ENCODE assay signal across 14 cellular contexts in genomic region chr6:33017694-33018353, GRCh38. TPM values are rescaled to one million over a fixed set of nuclear protein-coding genes. Genes with fewer than 3 reads are reported as not detected.
DNase-seq lines count a peak whose midpoint lies in the region; ATAC-seq and TF ChIP-seq lines count a peak whose summit lies in the region.
"Had no signal": no experiment of that assay in that cellular context is flagged by ENCODE, and none has a peak within 500 bp of the region (broad histone marks: within the 10 kb centered on the region; RNA-seq: fewer than 3 reads in every experiment).

No MANE protein-coding gene starts in this region.

- peaks cover 0 to 71% (median 31%) of the 10 kb centered on the region in 12 donors for H3K4me1 ChIP-seq in heart left ventricle
- peaks cover 0 to 37% (median 20%) of the 10 kb centered on the region in 4 donors for H3K4me1 ChIP-seq in tibial nerve
- H3K4me1 ChIP-seq: BE2C had no signal

- H3K4me1 Mint-ChIP-seq in T-helper 17 cell, result peaks cover 35% of the 10 kb centered on the region

- H3K36me3 Mint-ChIP-seq in T-helper 17 cell (ENCODE audit: low read depth), result peaks cover 7% of the 10 kb centered on the region

- H3K27ac ChIP-seq in heart left ventricle (peak overlapping the region; percentile 37 to 97 (median 88)), tibial nerve (peak overlapping the region in 3 of 4 donors; percentile 82 to 96 (median 83))

- TF ChIP-seq EP300 in tibial nerve (IDR thresholded peaks at IDR 0.05), result no peak

- H3K27me3 Mint-ChIP-seq in T-helper 17 cell, result peaks cover 21% of the 10 kb centered on the region

- 46 to 56% (median 50%) methylated on average over 3 of the region's 3 CpGs for WGBS in heart left ventricle, 4 donors
- 43 to 65% methylated on average over 3 of the region's 3 CpGs for WGBS in tibial nerve, 2 donors

- TF ChIP-seq CTCF in heart left ventricle (IDR thresholded peaks at IDR 0.05) (no peak), tibial nerve (IDR thresholded peaks at IDR 0.05) (no peak)

- ATAC-seq in heart left ventricle (no peak), Right ventricle myocardium superior (ENCODE audit: poor library complexity) (no peak), T-helper 17 cell (no peak), HG02678 (IDR thresholded peaks at IDR 0.05; ENCODE audit: unreplicated experiment) (no peak)
- ATAC-seq: PC-3 had no signal

- H3K36me3 ChIP-seq in heart left ventricle (no peaks in the 10 kb centered on the region), tibial nerve (no peaks in the 10 kb centered on the region)
- H3K36me3 ChIP-seq: BE2C had no signal

- H3K4me3 ChIP-seq in heart left ventricle (peak overlapping the region in 1 of 12 donors; percentile 35), tibial nerve (no peak overlapping the region)
- H3K4me3 ChIP-seq: testis had no signal

- TF ChIP-seq POLR2A in heart left ventricle (IDR thresholded peaks at IDR 0.05) (no peak), tibial nerve (IDR thresholded peaks at IDR 0.05) (no peak)

- intact Hi-C loops in heart left ventricle (cut with DNase I), result loop anchor here in 6 of 10 donors (1.0 to 10.0 kb wide), 7 partner anchors 54 to 229 kb away; partner anchors contain the start of gene HLA-DPA1 (in 1 of the 6)
- intact Hi-C loops in Right ventricle myocardium superior (cut with DNase I), result loop anchor here (5.0 kb wide), 1 partner anchor 64 kb away; no protein-coding TSS in a partner anchor

- peaks cover 0 to 15% (median 0%) of the 10 kb centered on the region in 9 donors for H3K27me3 ChIP-seq in heart left ventricle
- H3K27me3 ChIP-seq in tibial nerve, result peaks cover 0 to 9% of the 10 kb centered on the region in 2 donors
- H3K27me3 ChIP-seq: testis had no signal

- H3K27ac Mint-ChIP-seq in T-helper 17 cell, result peak overlapping the region; percentile 92

- peak overlapping the region; percentile 75 for H3K4me3 Mint-ChIP-seq in T-helper 17 cell

- DNase-seq in heart left ventricle, result no peak
- no peak for DNase-seq in Right ventricle myocardium superior
- DNase-seq in T-helper 17 cell, result no peak
- peak; percentile 55 for DNase-seq in medulla oblongata (ENCODE audit: extremely low spot score)
- DNase-seq in tibial nerve (ENCODE audit: low spot score in 2 of 2), result no peak
- no peak for DNase-seq in stimulated activated CD4-positive, alpha-beta T cell treated with anti-CD3 and anti-CD28 coated beads, Interleukin-2, amount 100 ng/mL, for 48 hours
- no peak for DNase-seq in retina
- DNase-seq: BE2C; NCI-H2107; occipital lobe; PC-3; stimulated activated CD4-positive, alpha-beta T cell treated with anti-CD3 and anti-CD28 coated beads, Interleukin-4, amount 100 ng/mL, for 24 hours; testis had no signal

- H3K9me3 ChIP-seq in heart left ventricle (no peaks in the 10 kb centered on the region), T-helper 17 cell (ENCODE audit: control insufficient read depth, low read length, poor library complexity, severe bottlenecking) (no peaks in the 10 kb centered on the region), tibial nerve (no peaks in the 10 kb centered on the region)
- H3K9me3 ChIP-seq: BE2C, testis had no signal

RNA-seq across cellular contexts. Expression of gene HLA-DOA, which starts 8.4 kb away (rescaled TPM):
- total RNA-seq in heart left ventricle (10 to 100 TPM in 2 of 9 donors, 1 to 10 TPM in 4, under 1 TPM in 3; 0.44 to 32.4 (median 1.5) TPM), Right ventricle myocardium superior (1.2 TPM), T-helper 17 cell (1 to 10 TPM; 2.6 to 5.1 TPM), tibial nerve (10 to 100 TPM in 1 of 4 donors, 1 to 10 TPM in 3; 3.0 to 17.7 (median 8.4) TPM)
- polyA plus RNA-seq in heart left ventricle, result 1 to 10 TPM in 1 of 2 donors, under 1 TPM in 1; 0.78 to 1.2 TPM
- total RNA-seq: PC-3 had no signal

RNA-seq across cellular contexts. Expression of gene BRD2, which starts 49.4 kb away (rescaled TPM):
- total RNA-seq in heart left ventricle (100 to 1,000 TPM in 2 of 9 donors, 10 to 100 TPM in 7; 56.8 to 107 (median 73.5) TPM), Right ventricle myocardium superior (62.6 TPM), T-helper 17 cell (100 to 1,000 TPM; 409 to 459 TPM), tibial nerve (100 to 1,000 TPM; 130 to 150 (median 136) TPM)
- polyA plus RNA-seq in heart left ventricle, result 10 to 100 TPM; 61.9 to 67.8 TPM

RNA-seq across cellular contexts. Expression of gene HLA-DPA1, which starts 55.6 kb away (rescaled TPM):
- 100 to 1,000 TPM in 2 of 9 donors, 10 to 100 TPM in 7; 18.6 to 438 (median 51.0) TPM for total RNA-seq in heart left ventricle
- polyA plus RNA-seq in heart left ventricle, result 10 to 100 TPM; 18.2 to 23.5 TPM
- 34.1 TPM for total RNA-seq in Right ventricle myocardium superior
- total RNA-seq in T-helper 17 cell, result 10 to 100 TPM; 62.0 to 71.2 TPM
- 100 to 1,000 TPM in 2 of 4 donors, 10 to 100 TPM in 2; 39.8 to 179 (median 109) TPM for total RNA-seq in tibial nerve
- total RNA-seq: PC-3 had no signal

RNA-seq across cellular contexts. Expression of gene HLA-DPB1, which starts 58.0 kb away (rescaled TPM):
- total RNA-seq in heart left ventricle, result 100 to 1,000 TPM in 2 of 9 donors, 10 to 100 TPM in 7; 16.6 to 346 (median 30.7) TPM
- 10 to 100 TPM; 25.0 to 30.1 TPM for polyA plus RNA-seq in heart left ventricle
- total RNA-seq in Right ventricle myocardium superior, result 29.8 TPM
- total RNA-seq in T-helper 17 cell, result 10 to 100 TPM; 67.7 to 77.4 TPM
- 100 to 1,000 TPM in 1 of 4 donors, 10 to 100 TPM in 3; 56.5 to 121 (median 76.4) TPM for total RNA-seq in tibial nerve
- total RNA-seq: PC-3 had no signal
